Comparison of ENCODE assay signal across 8 cellular contexts in genomic region chr11:63986156-63986931, GRCh38. TPM values are rescaled to one million over a fixed set of nuclear protein-coding genes. Genes with fewer than 3 reads are reported as not detected.
A peak's percentile ranks its signal among the peaks of the same experiment; 100 is the strongest.
DNase-seq lines count a peak whose midpoint lies in the region; ATAC-seq lines count a peak whose summit lies in the region.

Gene OTUB1, plus strand, starts transcription at chr11:63986438. Its CDS starts 19 bp downstream, at chr11:63986457.

- CTCF ChIA-PET in CD4-positive, alpha-beta memory T cell (lab: Charles Lee; ENCODE audit: partially characterized antibody) = interaction anchor here (1.0 to 2.3 kb wide), 3 partner anchors 13 to 15 kb away, joined by 4 to 20 read pairs (median 5); no protein-coding TSS in a partner anchor

- POLR2A ChIA-PET in CD4-positive, alpha-beta memory T cell (lab: Charles Lee; ENCODE audit: partially characterized antibody) = interaction anchor here (0.7 to 3.8 kb wide), 14 partner anchors 9 to 285 kb away, joined by 3 to 51 read pairs (median 4); partner anchors contain the start of genes COX8A, MACROD1, MARK2 and NAA40

- intact Hi-C loops in CD4-positive, alpha-beta memory T cell (cut with micrococcal nuclease) = loop anchor here (1.0 to 2.0 kb wide), 4 partner anchors 12 to 200 kb away; partner anchors contain the start of genes COX8A and STIP1

- peaks cover 25% of the 10 kb centered on the region for H3K4me1 ChIP-seq in CD4-positive, alpha-beta memory T cell (ENCODE audit: insufficient read depth, low read length)
- H3K4me1 ChIP-seq in endocrine pancreas (ENCODE audit: control insufficient read depth, insufficient read depth, low read length) (no peaks in the 10 kb centered on the region), mesenchymal stem cell (ENCODE audit: control insufficient read depth, insufficient read depth, low read depth, low read length) (peaks cover 31% of the 10 kb centered on the region)

- H3K79me1 ChIP-seq in mesenchymal stem cell (replicated peaks; ENCODE audit: low read length, poor library complexity, severe bottlenecking) = peaks cover 39% of the 10 kb centered on the region

- H2AFZ ChIP-seq in mesenchymal stem cell (ENCODE audit: low read depth, low read length) = peak within 1 kb of the TSS; percentile 79

- no peaks in the 10 kb centered on the region for H3K27me3 ChIP-seq in CD4-positive, alpha-beta memory T cell (ENCODE audit: insufficient read depth, low read length)
- H3K27me3 ChIP-seq in endocrine pancreas (ENCODE audit: control insufficient read depth, insufficient read depth, low read length) = no peaks in the 10 kb centered on the region
- H3K27me3 ChIP-seq in mesenchymal stem cell (ENCODE audit: control insufficient read depth in 1 of 2, insufficient read depth in 1 of 2, low read length in 2 of 2) = no peaks in the 10 kb centered on the region

- peak within 1 kb of the TSS; percentile 96 for H3K4ac ChIP-seq in mesenchymal stem cell (ENCODE audit: low read depth in 1 of 2, low read length in 2 of 2)

- peak within 1 kb of the TSS; percentile 93 for H2BK120ac ChIP-seq in mesenchymal stem cell (ENCODE audit: low read depth, low read length)

- peak within 1 kb of the TSS; percentile 97 to 99 (median 98) for H3K27ac Mint-ChIP-seq in CD4-positive, alpha-beta memory T cell

- H3K27me3 Mint-ChIP-seq in CD4-positive, alpha-beta memory T cell = no peaks in the 10 kb centered on the region

- peak within 1 kb of the TSS in 1 of 2 experiments; percentile 77 for H3K23ac ChIP-seq in mesenchymal stem cell (ENCODE audit: low read length in 2 of 2)

- no peaks in the 10 kb centered on the region for H3K9me3 ChIP-seq in CD4-positive, alpha-beta memory T cell (ENCODE audit: control insufficient read depth in 1 of 2, low read length in 2 of 2)
- no peaks in the 10 kb centered on the region for H3K9me3 ChIP-seq in endocrine pancreas (ENCODE audit: control insufficient read depth, low read length)
- no peaks in the 10 kb centered on the region for H3K9me3 ChIP-seq in mesenchymal stem cell (ENCODE audit: control insufficient read depth, low read length)

- peak within 1 kb of the TSS; percentile 35 for H2AK5ac ChIP-seq in mesenchymal stem cell (ENCODE audit: low read length, severe bottlenecking)

- peak within 1 kb of the TSS; percentile 94 to 99 (median 97) for H3K4me3 Mint-ChIP-seq in CD4-positive, alpha-beta memory T cell

- H3K27ac ChIP-seq in CD4-positive, alpha-beta memory T cell (ENCODE audit: low read depth, low read length) = peak within 1 kb of the TSS; percentile 96
- H3K27ac ChIP-seq in mesenchymal stem cell (ENCODE audit: low read length, poor library complexity, severe bottlenecking) = peak within 1 kb of the TSS; percentile 73

- H2BK5ac ChIP-seq in mesenchymal stem cell (ENCODE audit: low read depth, low read length, poor library complexity, severe bottlenecking) = peak within 1 kb of the TSS; percentile 67

- peaks cover 13 to 31% (median 23%) of the 10 kb centered on the region in 4 donors for H3K4me1 Mint-ChIP-seq in CD4-positive, alpha-beta memory T cell

- peak within 1 kb of the TSS; percentile 82 for H3K4me2 ChIP-seq in mesenchymal stem cell (ENCODE audit: low read length, poor library complexity, severe bottlenecking)

- peaks cover 8 to 34% of the 10 kb centered on the region in 2 donors for H3K36me3 Mint-ChIP-seq in CD4-positive, alpha-beta memory T cell

- H3K9ac ChIP-seq in endocrine pancreas (ENCODE audit: control insufficient read depth, insufficient read depth, low read length) = peak within 1 kb of the TSS; percentile 90
- H3K9ac ChIP-seq in mesenchymal stem cell (ENCODE audit: low read length) = peak within 1 kb of the TSS; percentile 96

- peak within 1 kb of the TSS; percentile 99 for H4K91ac ChIP-seq in mesenchymal stem cell (ENCODE audit: low read length)

- no peaks in the 10 kb centered on the region for H3K9me3 Mint-ChIP-seq in CD4-positive, alpha-beta memory T cell

- peak; percentile 82 to 90 (median 84) for DNase-seq in CD4-positive, alpha-beta memory T cell
- peak; percentile 88 for DNase-seq in HT1080 (ENCODE audit: low read depth)
- DNase-seq in NOMO-1 treated with dmso at 0.1 percent for 144 hours (lab: John Stamatoyannopoulos, UW; ENCODE audit: unreplicated experiment) = peak; percentile 84
- DNase-seq in activated CD8-positive, alpha-beta memory T cell treated with anti-CD3 and anti-CD28 coated beads for 48 hours (ENCODE audit: low read depth in 2 of 3, low spot score in 2 of 3) = peak; percentile 62 to 68 (median 67)
- DNase-seq in mesenchymal stem cell = peak; percentile 94
- peak; percentile 78 for DNase-seq in stimulated activated CD8-positive, alpha-beta memory T cell treated with anti-CD3 and anti-CD28 coated beads, Interleukin-12 subunit alpha, Interleukin-12 subunit beta, amount 100 ng/mL, for 4 hours (ENCODE audit: low read depth)

- no peak within 1 kb of the TSS for H2BK12ac ChIP-seq in mesenchymal stem cell (ENCODE audit: low read length in 2 of 2)

- H3K36me3 ChIP-seq in CD4-positive, alpha-beta memory T cell (ENCODE audit: insufficient read depth, low read length) = peaks cover 13% of the 10 kb centered on the region
- peaks cover 3% of the 10 kb centered on the region for H3K36me3 ChIP-seq in endocrine pancreas (ENCODE audit: control insufficient read depth, insufficient read depth, low read length)
- H3K36me3 ChIP-seq in mesenchymal stem cell (ENCODE audit: control insufficient read depth in 1 of 2, insufficient read depth in 2 of 2, low read depth in 1 of 2, low read length in 2 of 2) = peaks cover 29 to 31% of the 10 kb centered on the region in 2 experiments

- H3K18ac ChIP-seq in mesenchymal stem cell (ENCODE audit: low read depth in 1 of 2, low read length in 2 of 2) = peak within 1 kb of the TSS; percentile 94 to 98

- peak; percentile 73 for ATAC-seq in GM19467 (IDR thresholded peaks at IDR 0.05; ENCODE audit: unreplicated experiment)

- peak within 1 kb of the TSS; percentile 33 for H2BK15ac ChIP-seq in mesenchymal stem cell (ENCODE audit: low read depth, poor library complexity, severe bottlenecking)

- H4K8ac ChIP-seq in mesenchymal stem cell (ENCODE audit: low read length) = peak within 1 kb of the TSS; percentile 95

- H3K4me3 ChIP-seq in CD4-positive, alpha-beta memory T cell (ENCODE audit: low read length in 2 of 2) = peak within 1 kb of the TSS; percentile 82 to 96
- H3K4me3 ChIP-seq in endocrine pancreas (ENCODE audit: control insufficient read depth, insufficient read depth, low read length) = no peak within 1 kb of the TSS
- H3K4me3 ChIP-seq in mesenchymal stem cell (ENCODE audit: insufficient read depth in 1 of 2, low read depth in 1 of 2, low read length in 2 of 2) = peak within 1 kb of the TSS; percentile 95 to 97

- 0% methylated on average over 51 of the region's 63 CpGs for WGBS in mesenchymal stem cell

- peak within 1 kb of the TSS in 1 of 2 experiments; percentile 89 for H3K14ac ChIP-seq in mesenchymal stem cell (ENCODE audit: low read length in 2 of 2)

RNA-seq across cellular contexts. Expression of gene OTUB1, which starts in this region (rescaled TPM):
- 10 to 100 TPM; 72.9 to 73.0 TPM for total RNA-seq in CD4-positive, alpha-beta memory T cell
- polyA plus RNA-seq in CD4-positive, alpha-beta memory T cell = 100 to 1,000 TPM; 132 to 171 TPM
- 80.1 and 87.9 TPM in 2 replicates for total RNA-seq in HT1080 (2014; rRNA removed; shearing (Covaris generic))
- polyA plus RNA-seq in HT1080 (2015; cell fraction: cytosol; rRNA removed) = 83.6 and 105 TPM in 2 replicates
- polyA plus RNA-seq in HT1080 (2015; cell fraction: nucleus; rRNA removed) = 154 and 204 TPM in 2 replicates
- polyA plus RNA-seq in mesenchymal stem cell (2013, experiment 1 of 2) = 63.8 TPM
- 61.4 TPM for polyA plus RNA-seq in mesenchymal stem cell (2013, experiment 2 of 2)
